ENCODE assay signal across 5 cellular contexts in the genomic region with DNA sequence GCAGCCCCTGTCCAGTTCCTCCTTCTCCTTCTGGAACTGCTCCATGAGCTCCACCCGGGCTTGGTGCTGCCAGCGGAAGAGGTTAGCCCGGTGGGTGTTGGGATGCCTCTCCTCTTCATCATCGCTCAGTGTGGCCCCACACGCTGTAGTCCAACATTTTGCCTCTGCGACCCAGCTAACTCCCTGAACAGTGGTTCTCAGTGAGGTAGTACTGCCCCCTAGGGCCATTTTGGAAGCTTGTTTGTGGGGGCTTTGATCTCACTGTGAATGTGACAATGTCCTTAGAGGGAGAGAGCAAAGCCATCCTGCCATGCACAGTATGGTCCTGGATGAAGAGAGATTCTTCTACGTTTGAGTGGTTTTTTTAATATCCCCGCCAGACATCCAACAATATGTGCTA. TPM values are rescaled to one million over a fixed set of nuclear protein-coding genes. Genes with fewer than 3 reads are reported as not detected.
"Had no signal": no experiment of that assay in that cellular context is flagged by ENCODE, and none has a peak within 500 bp of the region (broad histone marks: within the 10 kb centered on the region; RNA-seq: fewer than 3 reads in every experiment).

No MANE protein-coding gene starts in this region.

RNA-seq across cellular contexts. Expression of gene NPIPB9, which starts 50.2 kb away (rescaled TPM):
- total RNA-seq: endothelial cell of umbilical vein, epithelial cell of proximal tubule, left ventricle myocardium inferior, mucosa of gallbladder had no signal
- polyA plus RNA-seq: immature natural killer cell had no signal
